ENCODE assay signal across 7 cellular contexts in the genomic region with DNA sequence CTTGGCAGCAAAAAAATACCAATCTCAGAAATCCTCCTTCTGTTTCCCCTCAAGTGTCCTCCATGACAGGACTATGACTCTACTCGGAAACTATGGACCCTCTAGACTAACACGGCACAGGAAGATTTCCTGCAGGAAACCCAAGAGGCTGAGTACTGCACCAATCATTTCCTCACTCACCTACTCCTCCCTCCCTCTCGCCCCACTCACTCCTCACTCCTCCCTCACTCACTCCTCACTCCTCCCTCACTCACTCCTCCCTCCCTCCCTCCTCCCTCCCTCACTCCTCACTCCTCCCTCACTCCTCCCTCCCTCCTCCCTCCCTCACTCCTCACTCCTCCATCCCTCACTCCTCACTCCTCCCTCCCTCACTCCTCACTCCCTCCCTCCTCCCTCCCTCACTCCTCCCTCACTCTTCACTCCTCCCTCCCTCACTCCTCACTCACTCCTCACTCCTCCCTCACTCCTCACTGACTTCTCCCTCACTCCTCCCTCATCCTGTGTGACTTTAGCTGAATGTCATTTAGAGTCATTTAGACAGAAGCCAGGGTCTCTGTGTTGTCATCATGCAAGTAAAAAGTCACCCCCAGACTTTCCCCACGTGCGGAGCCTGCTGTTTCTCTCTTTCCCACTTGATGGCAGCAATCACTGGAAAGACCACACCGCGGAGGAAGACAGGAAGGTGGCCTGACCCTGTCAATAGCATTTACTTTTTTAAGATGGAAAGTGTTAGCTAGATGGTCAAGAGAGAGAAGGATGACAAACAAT.
DNase-seq lines count a peak whose midpoint lies in the region; ATAC-seq and TF ChIP-seq lines count a peak whose summit lies in the region.

No MANE protein-coding gene starts in this region.

- peaks cover 2% of the 10 kb centered on the region for H3K36me3 Mint-ChIP-seq in progenitor cell of endocrine pancreas (ENCODE audit: insufficient read depth)

- H3K79me2 ChIP-seq in fibroblast of lung (ENCODE audit: control insufficient read depth, insufficient read depth, low read length), result no peaks in the 10 kb centered on the region

- H3K9me3 Mint-ChIP-seq in progenitor cell of endocrine pancreas (ENCODE audit: low read depth), result peaks cover 9% of the 10 kb centered on the region

- no peak overlapping the region for H3K27ac ChIP-seq in fibroblast of lung (ENCODE audit: insufficient read depth, low read length)

- H3K4me1 ChIP-seq in fibroblast of lung (ENCODE audit: control insufficient read depth, extremely low read depth, insufficient read depth, low read length), result no peaks in the 10 kb centered on the region

- H3K27me3 Mint-ChIP-seq in progenitor cell of endocrine pancreas, result peaks cover 47% of the 10 kb centered on the region

- H3K4me3 ChIP-seq in fibroblast of lung (replicated peaks in 1 of 4; ENCODE audit: control extremely low read depth in 1 of 4, insufficient read depth in 1 of 4, low read depth in 3 of 4, low read length in 4 of 4), result no peak overlapping the region

- no peak overlapping the region for H3K27ac Mint-ChIP-seq in progenitor cell of endocrine pancreas

- no peak for ATAC-seq in HG03469 (IDR thresholded peaks at IDR 0.05; ENCODE audit: unreplicated experiment)
- ATAC-seq in HG02870 (IDR thresholded peaks at IDR 0.05; ENCODE audit: unreplicated experiment), result no peak

- H3K9ac ChIP-seq in fibroblast of lung (ENCODE audit: insufficient read depth, low read length), result no peak overlapping the region

- H3K4me1 Mint-ChIP-seq in progenitor cell of endocrine pancreas (ENCODE audit: low read depth), result peaks cover 2% of the 10 kb centered on the region

- H3K36me3 ChIP-seq in fibroblast of lung (ENCODE audit: control insufficient read depth, insufficient read depth, low read length), result no peaks in the 10 kb centered on the region

- no peaks in the 10 kb centered on the region for H3K9me3 ChIP-seq in fibroblast of lung (ENCODE audit: control insufficient read depth, insufficient read depth, low read depth, low read length)

- H3K4me3 Mint-ChIP-seq in progenitor cell of endocrine pancreas (ENCODE audit: low read depth), result no peak overlapping the region

- no peak overlapping the region for H3K4me2 ChIP-seq in fibroblast of lung (ENCODE audit: extremely low read depth, insufficient read depth, low read length)

- no peak overlapping the region for H2AFZ ChIP-seq in fibroblast of lung (ENCODE audit: low read length)

- DNase-seq in NAMALWA (ENCODE audit: low spot score), result peak; percentile 9
- DNase-seq in fibroblast of lung (ENCODE audit: low read depth in 2 of 2), result peak; percentile 21 to 60
- no peak for DNase-seq in progenitor cell of endocrine pancreas (ENCODE audit: low spot score, unreplicated experiment)
- DNase-seq in CD1c-positive myeloid dendritic cell (ENCODE audit: extremely low spot score), result no peak

- H4K20me1 ChIP-seq in fibroblast of lung (ENCODE audit: control insufficient read depth, extremely low read depth, insufficient read depth, low read length), result no peaks in the 10 kb centered on the region

- peak; percentile 38; the same call in 1 of the 2 replicates for TF ChIP-seq CTCF in GM12874 (IDR thresholded peaks at IDR 0.05; ENCODE audit: insufficient read depth, low read depth, low read length)
- TF ChIP-seq CTCF in fibroblast of lung (conservative IDR thresholded peaks at IDR 0.05 in 1 of 2, IDR thresholded peaks at IDR 0.05 in 1 of 2; ENCODE audit: low read depth in 1 of 2, low read length in 2 of 2), result peak; percentile 76 to 80
- TF ChIP-seq CTCF in progenitor cell of endocrine pancreas (IDR thresholded peaks at IDR 0.05; ENCODE audit: unreplicated experiment), result peak; percentile 73

- no peaks in the 10 kb centered on the region for H3K27me3 ChIP-seq in fibroblast of lung (ENCODE audit: control insufficient read depth, insufficient read depth, low read length)

Comparison
In these comparisons a context has a peak if more than half of its experiments do, and no peak if none do; other contexts are left out.
1. DNase-seq: peak in NAMALWA (single experiment) and fibroblast of lung (2 of 2); none in progenitor cell of endocrine pancreas (single experiment) and CD1c-positive myeloid dendritic cell (single experiment).
2. Peak in every context shown above with its lines, with median percentiles within 50 percentile points of each other: CTCF ChIP-seq.